Comparison of ENCODE assay signal across 11 cellular contexts in the genomic region with DNA sequence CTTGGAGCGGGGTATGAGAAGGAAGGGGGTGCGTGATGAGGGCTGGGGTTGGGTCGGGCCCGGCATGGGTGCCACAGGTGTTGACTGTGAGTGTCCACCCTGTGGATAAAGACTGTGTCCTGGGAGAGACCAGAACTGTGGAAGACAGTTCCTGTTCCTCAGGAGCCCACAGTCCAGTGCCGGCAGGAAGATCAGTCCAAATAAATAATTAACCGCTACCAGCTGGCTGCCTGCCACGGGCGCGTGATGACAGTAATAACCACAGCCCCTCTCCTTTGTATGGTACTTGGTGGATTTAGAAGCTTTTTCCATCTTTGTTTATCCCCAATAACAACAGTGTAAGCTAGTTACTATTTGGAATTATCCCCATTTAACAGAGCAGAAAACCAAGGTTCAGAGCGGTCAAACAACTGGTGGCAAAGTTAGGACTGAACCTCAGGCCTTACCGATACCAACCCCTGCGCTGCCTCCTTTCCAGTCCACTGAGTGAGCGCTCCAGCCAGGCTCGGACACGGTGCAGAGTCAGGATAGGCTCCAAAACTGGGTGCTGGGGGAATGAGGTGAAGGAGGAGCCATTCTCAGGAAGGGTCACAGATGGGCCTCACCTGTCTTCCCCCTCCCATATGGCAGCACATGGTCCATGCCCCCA. TPM values are rescaled to one million over a fixed set of nuclear protein-coding genes. Genes with fewer than 3 reads are reported as not detected.
A peak's percentile ranks its signal among the peaks of the same experiment; 100 is the strongest.
DNase-seq lines count a peak whose midpoint lies in the region; ATAC-seq lines count a peak whose summit lies in the region.
"Had no signal": no experiment of that assay in that cellular context is flagged by ENCODE, and none has a peak within 500 bp of the region (broad histone marks: within the 10 kb centered on the region; RNA-seq: fewer than 3 reads in every experiment).

No MANE protein-coding gene starts in this region.

- peak overlapping the region; percentile 45 for H3K9ac ChIP-seq in neuronal stem cell (ENCODE audit: low read depth, low read length, poor library complexity)

- H3K36me3 ChIP-seq in KOPT-K1 (ENCODE audit: insufficient read depth, low read length) (peaks cover 4% of the 10 kb centered on the region; the same call in 1 of the 2 replicates), esophagus (ENCODE audit: control insufficient read depth in 2 of 2, insufficient read depth in 2 of 2, low read length in 1 of 2) (no peaks in the 10 kb centered on the region), neuronal stem cell (replicated peaks in 1 of 2; ENCODE audit: control insufficient read depth in 2 of 2, insufficient read depth in 2 of 2, low read length in 2 of 2) (peaks cover 2 to 16% of the 10 kb centered on the region in 2 donors)

- H3K79me1 ChIP-seq in neuronal stem cell (ENCODE audit: low read depth, low read length): peaks cover 38% of the 10 kb centered on the region

- H3K4me2 ChIP-seq in neuronal stem cell (ENCODE audit: insufficient read depth, low read length, poor library complexity, severe bottlenecking): no peak overlapping the region

- H3K4ac ChIP-seq in neuronal stem cell (ENCODE audit: low read length): no peak overlapping the region

- no peak overlapping the region for H2AK5ac ChIP-seq in neuronal stem cell (ENCODE audit: low read depth, low read length)

- H2BK5ac ChIP-seq in neuronal stem cell (ENCODE audit: low read length): peak overlapping the region; percentile 83

- WGBS in esophagus, 2 donors: 45 to 51% methylated on average over 15 of the region's 15 CpGs
- no CpG with 5 or more reads among the region's 15 CpGs for whole genome bisulfite sequencing in neuronal stem cell (ENCODE audit: extremely low coverage in 2 of 2, insufficient read length in 2 of 2, insufficient replicate concordance in 1 of 2), 2 donors

- peak overlapping the region; percentile 23 for H4K91ac ChIP-seq in neuronal stem cell (ENCODE audit: low read depth, low read length, poor library complexity)

- H4K8ac ChIP-seq in neuronal stem cell (ENCODE audit: low read depth, low read length): peak overlapping the region; percentile 75

- H3K18ac ChIP-seq in neuronal stem cell (ENCODE audit: low read length): no peak overlapping the region

- no peak overlapping the region for H2AFZ ChIP-seq in neuronal stem cell (ENCODE audit: low read length)

- H3K14ac ChIP-seq in neuronal stem cell (ENCODE audit: low read length): no peak overlapping the region

- H3K9me3 ChIP-seq in KOPT-K1 (ENCODE audit: insufficient read depth, low read length, poor library complexity, severe bottlenecking) (no peaks in the 10 kb centered on the region), esophagus (ENCODE audit: control insufficient read depth in 2 of 2, insufficient read depth in 1 of 2, low read depth in 1 of 2, low read length in 1 of 2) (no peaks in the 10 kb centered on the region), neuronal stem cell (replicated peaks in 1 of 2; ENCODE audit: control insufficient read depth in 2 of 2, insufficient read depth in 1 of 2, low read depth in 1 of 2, low read length in 2 of 2) (no peaks in the 10 kb centered on the region)

- no peak for ATAC-seq in GM21723 (IDR thresholded peaks at IDR 0.05; ENCODE audit: unreplicated experiment)
- ATAC-seq in HG03175 (IDR thresholded peaks at IDR 0.05; ENCODE audit: unreplicated experiment): no peak

- no peak overlapping the region for H2BK120ac ChIP-seq in neuronal stem cell (ENCODE audit: low read depth, low read length)

- H3K27ac ChIP-seq in KOPT-K1 (ENCODE audit: low read depth, low read length, poor library complexity, severe bottlenecking) (peak overlapping the region; percentile 14), esophagus (ENCODE audit: low read depth in 2 of 2, low read length in 1 of 2) (peak overlapping the region; percentile 73 to 99), neuronal stem cell (replicated peaks; ENCODE audit: low read length) (no peak overlapping the region)

- DNase-seq in AG08396 (ENCODE audit: low spot score) (peak; percentile 42), neuronal stem cell (ENCODE audit: low spot score) (no peak), NCI-H526 treated with DMSO at 0.1 percent for 48 hours (lab: John Stamatoyannopoulos, UW) (no peak), C1 segment of cervical spinal cord (lab: John Stamatoyannopoulos, UW) (no peak)
- DNase-seq: activated gamma-delta T cell, GF-D8 had no signal

- peak overlapping the region; percentile 36 for H3K23ac ChIP-seq in neuronal stem cell (ENCODE audit: low read depth, low read length, poor library complexity)

- no peak overlapping the region for H2BK15ac ChIP-seq in neuronal stem cell (ENCODE audit: low read length)

- H3K4me1 ChIP-seq in esophagus (ENCODE audit: control insufficient read depth in 2 of 2, insufficient read depth in 2 of 2, low read length in 1 of 2): peaks cover 34 to 52% of the 10 kb centered on the region in 2 donors
- peaks cover 36 to 44% of the 10 kb centered on the region in 2 donors for H3K4me1 ChIP-seq in neuronal stem cell (ENCODE audit: control insufficient read depth in 2 of 2, insufficient read depth in 1 of 2, low read depth in 1 of 2, low read length in 2 of 2)

- no peaks in the 10 kb centered on the region for H3K27me3 ChIP-seq in esophagus (ENCODE audit: control insufficient read depth in 1 of 2, insufficient read depth in 2 of 2, low read length in 2 of 2)
- H3K27me3 ChIP-seq in neuronal stem cell (ENCODE audit: control insufficient read depth in 3 of 3, insufficient read depth in 3 of 3, low read depth in 1 of 3, low read length in 3 of 3): no peaks in the 10 kb centered on the region

- no peak overlapping the region for H2BK12ac ChIP-seq in neuronal stem cell (ENCODE audit: low read length)

- H3K4me3 ChIP-seq in esophagus (ENCODE audit: low read depth in 1 of 2, low read length in 2 of 2): peak overlapping the region; percentile 4 to 15
- no peak overlapping the region for H3K4me3 ChIP-seq in neuronal stem cell (ENCODE audit: low read length in 2 of 2)
- H3K4me3 ChIP-seq: smooth muscle cell had no signal

RNA-seq across cellular contexts. Expression of gene ZMIZ1, which starts 5.1 kb away (rescaled TPM):
- 10 to 100 TPM; 29.2 to 29.7 TPM for polyA plus RNA-seq in esophagus
- 21.6 TPM for polyA plus RNA-seq in neuronal stem cell (2013, experiment 1 of 2)
- polyA plus RNA-seq in neuronal stem cell (2013, experiment 2 of 2): 24.3 TPM

Comparison
In these comparisons a context has a peak if more than half of its experiments do, and no peak if none do; other contexts are left out.
1. H3K4me3 ChIP-seq: peak in esophagus (2 of 2); none in neuronal stem cell (0 of 2).